In the genomic region with DNA sequence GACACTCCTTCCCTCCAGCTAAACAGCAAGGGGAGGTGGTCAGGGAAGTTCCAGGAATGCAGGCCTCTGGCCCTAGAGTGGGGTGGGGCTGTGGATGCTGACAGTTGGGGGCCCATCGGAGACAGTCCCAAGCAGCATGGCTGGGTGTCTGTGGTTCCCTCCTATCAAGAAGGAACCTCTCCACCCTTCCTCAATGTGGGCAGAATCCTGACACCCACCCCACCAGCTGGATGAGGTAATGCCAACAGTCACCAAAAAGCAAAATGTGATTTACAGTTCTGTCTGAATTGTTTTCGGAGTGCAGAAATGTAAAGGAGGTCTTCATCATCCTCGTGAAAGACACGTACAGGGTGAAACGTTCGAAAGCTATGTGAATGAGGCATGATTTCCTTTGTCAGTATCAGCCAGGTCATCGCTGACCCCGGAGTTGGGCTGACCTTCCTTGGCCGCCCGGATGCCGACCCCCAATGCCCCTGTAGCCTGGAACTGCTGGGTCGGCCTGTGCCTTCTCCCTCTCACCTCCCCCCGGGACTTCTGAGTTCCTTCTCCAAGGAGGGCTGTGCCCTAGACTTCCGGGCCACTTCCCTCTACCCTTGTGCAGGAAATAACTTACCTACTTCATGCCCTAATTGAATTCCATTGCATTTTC, we compare ENCODE assay signal across 12 cellular contexts. TPM values are rescaled to one million over a fixed set of nuclear protein-coding genes. Genes with fewer than 3 reads are reported as not detected.
A peak's percentile ranks its signal among the peaks of the same experiment; 100 is the strongest.
DNase-seq lines count a peak whose midpoint lies in the region; ATAC-seq and TF ChIP-seq lines count a peak whose summit lies in the region.
"Had no signal": no experiment of that assay in that cellular context is flagged by ENCODE, and none has a peak within 500 bp of the region (broad histone marks: within the 10 kb centered on the region; RNA-seq: fewer than 3 reads in every experiment).

No MANE protein-coding gene starts in this region.

- H3K36me3 ChIP-seq in ectodermal cell (ENCODE audit: control insufficient read depth, insufficient read depth, low read length), result no peaks in the 10 kb centered on the region
- peaks cover 6% of the 10 kb centered on the region for H3K36me3 ChIP-seq in muscle layer of colon (ENCODE audit: insufficient read depth, low read length)
- H3K36me3 ChIP-seq in upper lobe of right lung, result no peaks in the 10 kb centered on the region
- H3K36me3 ChIP-seq: Peyer's patch had no signal

- intact Hi-C loops in Right ventricle myocardium superior (cut with DNase I) (no loop called here), Right ventricle myocardium inferior (cut with DNase I) (no loop called here), upper lobe of right lung (cut with DNase I) (no loop called here)

- DNase-seq in Right ventricle myocardium superior (no peak), Right ventricle myocardium inferior (ENCODE audit: missing footprints) (no peak), upper lobe of right lung (no peak), iPS-NIHi7 (ENCODE audit: extremely low spot score) (no peak), HEK293T (ENCODE audit: extremely low spot score) (no peak)
- DNase-seq: ACHN; activated CD4-positive, alpha-beta T cell treated with anti-CD3 and anti-CD28 coated beads, Interleukin-2, amount 10 ng/mL, durations not matched to agents 24 days and 14 days; NCI-H1417 treated with DMSO at 0.1 percent for 48 hours; Peyer's patch had no signal

- ATAC-seq in Right ventricle myocardium superior (ENCODE audit: poor library complexity), result peak; percentile 32
- no peak for ATAC-seq in Right ventricle myocardium inferior
- ATAC-seq in upper lobe of right lung, result peak; percentile 71
- no peak for ATAC-seq in GM19023 (IDR thresholded peaks at IDR 0.05; ENCODE audit: unreplicated experiment)

- H3K9me3 ChIP-seq in ectodermal cell (ENCODE audit: control insufficient read depth, low read length) (no peaks in the 10 kb centered on the region), muscle layer of colon (ENCODE audit: low read length) (no peaks in the 10 kb centered on the region), upper lobe of right lung (no peaks in the 10 kb centered on the region)
- H3K9me3 ChIP-seq: Peyer's patch had no signal

- H3K9ac ChIP-seq in muscle layer of colon (ENCODE audit: low read length), result no peak overlapping the region

- 4 to 6% methylated on average over 14 of the region's 14 CpGs for WGBS in ectodermal cell, 2 experiments

- CTCF ChIA-PET in HEK293T (lab: Yijun Ruan, JAX), result interaction anchor here (1.3 kb wide), 1 partner anchor 11 kb away, joined by 4 read pairs; no protein-coding TSS in a partner anchor

- peaks cover 69% of the 10 kb centered on the region for H3K27me3 ChIP-seq in ectodermal cell (ENCODE audit: control insufficient read depth, insufficient read depth, low read length, poor library complexity, severe bottlenecking)
- H3K27me3 ChIP-seq in muscle layer of colon (ENCODE audit: control insufficient read depth in 1 of 2, insufficient read depth in 2 of 2, low read length in 2 of 2), result no peaks in the 10 kb centered on the region
- no peaks in the 10 kb centered on the region for H3K27me3 ChIP-seq in upper lobe of right lung
- H3K27me3 ChIP-seq: Peyer's patch had no signal

- POLR2A ChIA-PET in HEK293T (lab: Yijun Ruan, JAX), result no interaction called here

- TF ChIP-seq CTCF in upper lobe of right lung (IDR thresholded peaks at IDR 0.05), result no peak

- H3K4me3 ChIP-seq in ectodermal cell (ENCODE audit: insufficient read depth, low read depth, low read length), result peak overlapping the region; percentile 24
- no peak overlapping the region for H3K4me3 ChIP-seq in muscle layer of colon (ENCODE audit: low read depth in 1 of 2, low read length in 2 of 2)
- H3K4me3 ChIP-seq in upper lobe of right lung, result no peak overlapping the region
- H3K4me3 ChIP-seq: Peyer's patch had no signal

- H3K27ac ChIP-seq in ectodermal cell (ENCODE audit: insufficient read depth, low read depth, low read length, poor library complexity, severe bottlenecking) (peak overlapping the region; percentile 64), muscle layer of colon (ENCODE audit: low read depth, low read length) (peak overlapping the region; percentile 52), upper lobe of right lung (peak overlapping the region; percentile 55)

- H3K4me1 ChIP-seq in ectodermal cell (ENCODE audit: control insufficient read depth, insufficient read depth, low read length) (peaks cover 22% of the 10 kb centered on the region), muscle layer of colon (ENCODE audit: insufficient read depth, low read length) (peaks cover 49% of the 10 kb centered on the region), upper lobe of right lung (peaks cover 41% of the 10 kb centered on the region)

TF ChIP-seq in HEK293T, 16 proteins besides CTCF, POLR2A, EP300 and RAD21:
- no peak for TF ChIP-seq FOXM1 (IDR thresholded peaks at IDR 0.05; ENCODE audit: borderline replicate concordance)
- TF ChIP-seq FOXK2 (IDR thresholded peaks at IDR 0.05), result no peak
- TF ChIP-seq, protein P1, sequence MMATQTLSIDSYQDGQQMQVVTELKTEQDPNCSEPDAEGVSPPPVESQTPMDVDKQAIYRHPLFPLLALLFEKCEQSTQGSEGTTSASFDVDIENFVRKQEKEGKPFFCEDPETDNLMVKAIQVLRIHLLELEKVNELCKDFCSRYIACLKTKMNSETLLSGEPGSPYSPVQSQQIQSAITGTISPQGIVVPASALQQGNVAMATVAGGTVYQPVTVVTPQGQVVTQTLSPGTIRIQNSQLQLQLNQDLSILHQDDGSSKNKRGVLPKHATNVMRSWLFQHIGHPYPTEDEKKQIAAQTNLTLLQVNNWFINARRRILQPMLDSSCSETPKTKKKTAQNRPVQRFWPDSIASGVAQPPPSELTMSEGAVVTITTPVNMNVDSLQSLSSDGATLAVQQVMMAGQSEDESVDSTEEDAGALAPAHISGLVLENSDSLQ (IDR thresholded peaks at IDR 0.05), result no peak

RNA-seq across cellular contexts. Expression of a gene that starts 24.4 kb away (rescaled TPM):
- total RNA-seq in Right ventricle myocardium superior, result 16.8 TPM
- 16.8 TPM for total RNA-seq in Right ventricle myocardium inferior
- polyA plus RNA-seq in ectodermal cell (2013, experiment 1 of 4), result 15.4 TPM
- 18.3 TPM for polyA plus RNA-seq in ectodermal cell (2013, experiment 2 of 4)
- polyA plus RNA-seq in ectodermal cell (2013, experiment 3 of 4), result 10.4 TPM
- 10.8 TPM for polyA plus RNA-seq in ectodermal cell (2013, experiment 4 of 4)
- total RNA-seq in upper lobe of right lung, result 33.3 TPM

Comparison
In these comparisons a context has a peak if more than half of its experiments do, and no peak if none do; other contexts are left out.
1. ATAC-seq: peak in Right ventricle myocardium superior (single experiment) and upper lobe of right lung (single experiment); none in Right ventricle myocardium inferior (single experiment) and GM19023 (single experiment).
2. Peak in every context shown above with its lines, with median percentiles within 50 percentile points of each other: H3K27ac ChIP-seq.